16 cellular contexts compared by ENCODE assay signal in the genomic region with DNA sequence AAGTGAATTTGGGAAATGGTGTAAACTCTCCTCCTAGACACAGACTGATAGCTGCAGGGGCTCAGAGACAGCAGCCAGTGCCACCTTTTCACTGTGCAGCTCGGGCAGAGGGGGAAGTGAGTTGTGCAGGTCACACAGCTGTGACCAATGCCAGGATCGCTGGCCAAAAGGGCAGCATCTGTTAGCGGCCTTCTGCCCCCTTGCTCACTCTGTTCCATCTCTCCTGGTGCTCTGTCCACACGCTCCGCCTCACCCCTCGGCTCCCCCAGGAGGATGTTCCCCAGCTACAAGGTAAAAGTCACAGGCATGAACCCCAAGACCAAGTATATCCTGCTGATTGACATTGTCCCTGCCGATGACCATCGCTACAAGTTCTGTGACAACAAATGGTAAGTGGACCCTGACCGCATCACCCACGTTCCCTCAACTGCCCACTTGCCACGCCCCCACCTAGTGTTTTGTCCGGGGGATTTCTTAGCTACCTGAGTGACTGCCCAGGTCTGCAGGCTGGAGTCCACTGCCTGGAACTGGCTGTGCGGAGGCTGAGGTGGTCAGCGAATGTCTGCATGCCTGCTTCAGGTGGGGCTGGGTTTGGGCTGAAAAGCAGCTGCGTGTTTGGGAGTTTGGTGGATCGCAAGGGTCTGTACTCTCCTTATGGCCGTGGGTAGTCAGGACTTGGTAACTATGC. TPM values are rescaled to one million over a fixed set of nuclear protein-coding genes. Genes with fewer than 3 reads are reported as not detected.
DNase-seq lines count a peak whose midpoint lies in the region; ATAC-seq, FAIRE-seq and TF ChIP-seq lines count a peak whose summit lies in the region.
"Had no signal": no experiment of that assay in that cellular context is flagged by ENCODE, and none has a peak within 500 bp of the region (broad histone marks: within the 10 kb centered on the region; RNA-seq: fewer than 3 reads in every experiment).

No MANE protein-coding gene starts in this region.

- no peaks in the 10 kb centered on the region for H3K36me3 Mint-ChIP-seq in activated naive CD8-positive, alpha-beta T cell treated with anti-CD3 and anti-CD28 coated beads, Interleukin-2, amount 10 ng/mL, durations not matched to agents 7 days and 5 days
- H3K36me3 Mint-ChIP-seq in activated naive CD8-positive, alpha-beta T cell treated with anti-CD3 and anti-CD28 coated beads for 36 hours, result no peaks in the 10 kb centered on the region
- H3K36me3 Mint-ChIP-seq in endodermal cell (ENCODE audit: low read depth), result no peaks in the 10 kb centered on the region
- no peaks in the 10 kb centered on the region for H3K36me3 Mint-ChIP-seq in osteocyte (ENCODE audit: unreplicated experiment)
- H3K36me3 Mint-ChIP-seq: CD4-positive, alpha-beta memory T cell had no signal

- H3K27me3 ChIP-seq in endodermal cell (ENCODE audit: control insufficient read depth, insufficient read depth, low read length, poor library complexity, severe bottlenecking) (peaks cover 82% of the 10 kb centered on the region), HAP-1 (ENCODE audit: low read depth) (no peaks in the 10 kb centered on the region)

- DNase-seq in activated naive CD8-positive, alpha-beta T cell treated with anti-CD3 and anti-CD28 coated beads, Interleukin-2, amount 10 ng/mL, durations not matched to agents 7 days and 5 days, result peak; percentile 11
- no peak for DNase-seq in activated naive CD8-positive, alpha-beta T cell treated with anti-CD3 and anti-CD28 coated beads for 36 hours
- DNase-seq in endodermal cell (peak; percentile 52), mesenteric fat pad (ENCODE audit: low spot score) (peak; percentile 81), urothelium cell line (ENCODE audit: low spot score) (no peak), HAP-1 (ENCODE audit: low spot score in 2 of 2) (no peak), germinal center (ENCODE audit: low spot score) (no peak), osteocyte (ENCODE audit: extremely low spot score, unreplicated experiment) (no peak)
- DNase-seq: CD4-positive, alpha-beta memory T cell; H7; NCI-H1417; NCI-H2029 treated with DMSO at 0.1 percent for 48 hours; NCI-H774 had no signal

- POLR2A ChIA-PET in activated naive CD8-positive, alpha-beta T cell treated with anti-CD3 and anti-CD28 coated beads, Interleukin-2, amount 10 ng/mL, durations not matched to agents 7 days and 5 days (lab: Charles Lee), result no interaction called here

- peaks cover 12% of the 10 kb centered on the region for H3K4me1 Mint-ChIP-seq in activated naive CD8-positive, alpha-beta T cell treated with anti-CD3 and anti-CD28 coated beads, Interleukin-2, amount 10 ng/mL, durations not matched to agents 7 days and 5 days
- peaks cover 16% of the 10 kb centered on the region for H3K4me1 Mint-ChIP-seq in activated naive CD8-positive, alpha-beta T cell treated with anti-CD3 and anti-CD28 coated beads for 36 hours
- H3K4me1 Mint-ChIP-seq in endodermal cell (peaks cover 32% of the 10 kb centered on the region), osteocyte (ENCODE audit: unreplicated experiment) (peaks cover 15% of the 10 kb centered on the region)

- H3K4me3 ChIP-seq in endodermal cell (ENCODE audit: low read length) (no peak overlapping the region), HAP-1 (no peak overlapping the region)

- in situ Hi-C loops in HAP-1 (cut with MboI; ENCODE audit: low sequenced_read_pairs), result no loop called here

- TF ChIP-seq CTCF in endodermal cell (conservative IDR thresholded peaks at IDR 0.05) (no peak), osteocyte (IDR thresholded peaks at IDR 0.05) (no peak)

- H3K27me3 Mint-ChIP-seq in activated naive CD8-positive, alpha-beta T cell treated with anti-CD3 and anti-CD28 coated beads, Interleukin-2, amount 10 ng/mL, durations not matched to agents 7 days and 5 days, result peaks cover 35% of the 10 kb centered on the region
- H3K27me3 Mint-ChIP-seq in activated naive CD8-positive, alpha-beta T cell treated with anti-CD3 and anti-CD28 coated beads for 36 hours, result peaks cover 45% of the 10 kb centered on the region
- H3K27me3 Mint-ChIP-seq in endodermal cell (ENCODE audit: insufficient read depth) (peaks cover 74% of the 10 kb centered on the region), osteocyte (ENCODE audit: unreplicated experiment) (peaks cover 37% of the 10 kb centered on the region)

- WGBS in endodermal cell (ENCODE audit: insufficient coverage in 1 of 2, insufficient read length in 1 of 2), 2 experiments, result 88 to 91% methylated on average over 13 to 17 of the region's 17 CpGs

- H3K9ac ChIP-seq in endodermal cell (ENCODE audit: extremely low read depth, low read length, poor library complexity, severe bottlenecking), result no peak overlapping the region

- H3K36me3 ChIP-seq in endodermal cell (ENCODE audit: control insufficient read depth, insufficient read depth, low read length) (no peaks in the 10 kb centered on the region), HAP-1 (replicated peaks) (no peaks in the 10 kb centered on the region)

- H3K9me3 Mint-ChIP-seq in activated naive CD8-positive, alpha-beta T cell treated with anti-CD3 and anti-CD28 coated beads, Interleukin-2, amount 10 ng/mL, durations not matched to agents 7 days and 5 days, result no peaks in the 10 kb centered on the region
- no peaks in the 10 kb centered on the region for H3K9me3 Mint-ChIP-seq in activated naive CD8-positive, alpha-beta T cell treated with anti-CD3 and anti-CD28 coated beads for 36 hours
- H3K9me3 Mint-ChIP-seq in endodermal cell (no peaks in the 10 kb centered on the region), osteocyte (ENCODE audit: unreplicated experiment) (no peaks in the 10 kb centered on the region)
- H3K9me3 Mint-ChIP-seq: CD4-positive, alpha-beta memory T cell had no signal

- FAIRE-seq in urothelium cell line (lab: Jason Lieb, UNC), result peak; percentile 90
- FAIRE-seq: GM19239 had no signal

- H3K27ac Mint-ChIP-seq in activated naive CD8-positive, alpha-beta T cell treated with anti-CD3 and anti-CD28 coated beads, Interleukin-2, amount 10 ng/mL, durations not matched to agents 7 days and 5 days, result no peak overlapping the region
- H3K27ac Mint-ChIP-seq in activated naive CD8-positive, alpha-beta T cell treated with anti-CD3 and anti-CD28 coated beads for 36 hours, result no peak overlapping the region
- H3K27ac Mint-ChIP-seq in endodermal cell (no peak overlapping the region), osteocyte (ENCODE audit: unreplicated experiment) (no peak overlapping the region)

- no peak overlapping the region for H3K27ac ChIP-seq in endodermal cell (ENCODE audit: low read depth, low read length)

- ATAC-seq in activated naive CD8-positive, alpha-beta T cell treated with anti-CD3 and anti-CD28 coated beads, Interleukin-2, amount 10 ng/mL, durations not matched to agents 7 days and 5 days (ENCODE audit: low read depth), result no peak

- no peak overlapping the region for H3K4me3 Mint-ChIP-seq in activated naive CD8-positive, alpha-beta T cell treated with anti-CD3 and anti-CD28 coated beads, Interleukin-2, amount 10 ng/mL, durations not matched to agents 7 days and 5 days
- H3K4me3 Mint-ChIP-seq in activated naive CD8-positive, alpha-beta T cell treated with anti-CD3 and anti-CD28 coated beads for 36 hours, result no peak overlapping the region
- H3K4me3 Mint-ChIP-seq in endodermal cell (no peak overlapping the region), osteocyte (ENCODE audit: unreplicated experiment) (no peak overlapping the region)
- H3K4me3 Mint-ChIP-seq: CD4-positive, alpha-beta memory T cell had no signal

- H3K4me1 ChIP-seq in endodermal cell (ENCODE audit: control insufficient read depth, insufficient read depth, low read length), result peaks cover 4% of the 10 kb centered on the region
- 0 out of 2 replicates have a peak, but pooled peaks cover 4% of the 10 kb centered on the region for H3K4me1 ChIP-seq in HAP-1

- H3K9me3 ChIP-seq in endodermal cell (ENCODE audit: control insufficient read depth, low read length) (no peaks in the 10 kb centered on the region), HAP-1 (no peaks in the 10 kb centered on the region)

RNA-seq across cellular contexts. Expression of a gene that starts 13.5 kb away (rescaled TPM):
- total RNA-seq in activated naive CD8-positive, alpha-beta T cell treated with anti-CD3 and anti-CD28 coated beads, Interleukin-2, amount 10 ng/mL, durations not matched to agents 7 days and 5 days, result not detected
- not detected for total RNA-seq in activated naive CD8-positive, alpha-beta T cell treated with anti-CD3 and anti-CD28 coated beads for 36 hours
- not detected for total RNA-seq in endodermal cell
- 1.5 TPM for polyA plus RNA-seq in endodermal cell (2013, experiment 1 of 2)
- 1.4 TPM for polyA plus RNA-seq in endodermal cell (2013, experiment 2 of 2)
- 0.19 TPM for total RNA-seq in mesenteric fat pad
- total RNA-seq in osteocyte, result not detected in 2 replicates
- total RNA-seq: CD4-positive, alpha-beta memory T cell; H7; HT-29; LHCN-M2 had no signal
- polyA plus RNA-seq: CD4-positive, alpha-beta memory T cell had no signal

Comparison
In these comparisons a context has a peak if more than half of its experiments do, and no peak if none do; other contexts are left out.
1. DNase-seq: peak in activated naive CD8-positive, alpha-beta T cell treated with anti-CD3 and anti-CD28 coated beads, Interleukin-2, amount 10 ng/mL, durations not matched to agents 7 days and 5 days (single experiment), endodermal cell (single experiment) and mesenteric fat pad (single experiment); none in activated naive CD8-positive, alpha-beta T cell treated with anti-CD3 and anti-CD28 coated beads for 36 hours (single experiment), urothelium cell line (single experiment), HAP-1 (0 of 2), germinal center (single experiment) and osteocyte (single experiment).